25 cellular contexts compared by ENCODE assay signal in the genomic region with DNA sequence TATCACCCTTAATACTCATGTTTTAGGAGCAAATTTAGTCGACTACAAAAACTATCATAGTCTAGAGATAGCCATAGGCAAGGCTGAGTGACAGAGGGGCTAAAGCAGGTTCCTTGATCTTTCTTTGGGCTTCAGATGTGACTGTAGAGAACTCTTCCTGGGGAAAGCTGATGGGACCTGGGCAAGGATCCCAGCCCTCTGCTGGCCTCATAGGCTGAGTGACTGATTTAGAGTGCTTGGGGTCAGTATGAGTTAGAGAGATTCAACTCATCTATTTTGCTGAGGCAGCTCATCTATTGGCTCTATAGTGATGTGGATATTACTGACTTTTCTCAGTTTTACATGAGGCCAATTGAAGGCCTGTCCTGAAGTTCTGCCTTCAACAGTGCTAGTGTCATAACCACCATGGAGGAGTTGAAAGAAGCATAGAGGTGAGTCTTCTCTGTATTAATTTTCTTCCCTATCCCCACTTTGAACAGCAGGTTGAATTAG.
DNase-seq lines count a peak whose midpoint lies in the region; ATAC-seq lines count a peak whose summit lies in the region.
"Had no signal": no experiment of that assay in that cellular context is flagged by ENCODE, and none has a peak within 500 bp of the region (broad histone marks: within the 10 kb centered on the region; RNA-seq: fewer than 3 reads in every experiment).

No MANE protein-coding gene starts in this region.

- no peak for DNase-seq in activated CD4-positive, CD25-positive, alpha-beta regulatory T cell (lab: John Stamatoyannopoulos, UW)
- DNase-seq in CD4-positive, CD25-positive, alpha-beta regulatory T cell, result peak in 1 of 3 donors; percentile 11
- no peak for DNase-seq in activated naive CD4-positive, alpha-beta T cell treated with anti-CD3 and anti-CD28 coated beads, Interleukin-2, amount 50 U/mL, for 72 hours (ENCODE audit: low spot score in 2 of 2)
- no peak for DNase-seq in ACHN
- no peak for DNase-seq in EL
- DNase-seq: Calu3; effector CD4-positive, alpha-beta T cell; erythroblast; foreskin fibroblast; HCEC 1CT; Karpas-422; naive B cell; NCI-H1694 treated with DMSO at 0.1 percent for 48 hours; NCI-H226; NCI-H748 treated with DMSO at 0.1 percent for 48 hours; OCI-M1; Right ventricle myocardium superior; spleen; SW 1271 had no signal

- in situ Hi-C loops in ACHN (cut with HindIII; ENCODE audit: low pct_ligation_motif_present, low pct_unique_long_range_greater_than_20kb, low sequenced_read_pairs), result no loop called here

- H3K4me1 ChIP-seq in CD4-positive, CD25-positive, alpha-beta regulatory T cell (ENCODE audit: control insufficient read depth, insufficient read depth, low read length, poor library complexity, severe bottlenecking), result peaks cover 5% of the 10 kb centered on the region
- H3K4me1 ChIP-seq: BLaER1, spleen had no signal

- no peak overlapping the region for H3K4me3 Mint-ChIP-seq in CD4-positive, CD25-positive, alpha-beta regulatory T cell
- H3K4me3 Mint-ChIP-seq: activated CD4-positive, alpha-beta T cell treated with anti-CD3 and anti-CD28 coated beads, Interleukin-2, amount 10 ng/mL, durations not matched to agents 7 days and 5 days; brain; naive B cell had no signal

- H3K4me3 ChIP-seq in CD4-positive, CD25-positive, alpha-beta regulatory T cell (ENCODE audit: low read depth, low read length), result no peak overlapping the region
- H3K4me3 ChIP-seq: BLaER1, spleen had no signal

- H3K27ac Mint-ChIP-seq in CD4-positive, CD25-positive, alpha-beta regulatory T cell, result peak overlapping the region in 2 of 3 donors; percentile 39 to 59
- H3K27ac Mint-ChIP-seq in activated naive CD4-positive, alpha-beta T cell treated with anti-CD3 and anti-CD28 coated beads, Interleukin-2, amount 50 U/mL, for 72 hours, result peak overlapping the region; percentile 56 to 95
- H3K27ac Mint-ChIP-seq: activated CD4-positive, alpha-beta T cell treated with anti-CD3 and anti-CD28 coated beads, Interleukin-2, amount 10 ng/mL, durations not matched to agents 7 days and 5 days had no signal

- peak; percentile 5 to 20 for ATAC-seq in activated CD4-positive, CD25-positive, alpha-beta regulatory T cell treated with anti-CD3 and anti-CD28 coated beads, Interleukin-2, amount 50 U/mL, for 24 hours
- ATAC-seq in CD4-positive, CD25-positive, alpha-beta regulatory T cell (ENCODE audit: low read depth in 2 of 2), result no peak
- ATAC-seq in HG02763 (IDR thresholded peaks at IDR 0.05; ENCODE audit: unreplicated experiment) (peak; percentile 20), GM18868 (IDR thresholded peaks at IDR 0.05; ENCODE audit: unreplicated experiment) (no peak)
- ATAC-seq in activated naive CD4-positive, alpha-beta T cell treated with anti-CD3 and anti-CD28 coated beads, Interleukin-2, amount 50 U/mL, for 72 hours, result peak; percentile 13 to 23

- no peak overlapping the region for H3K27ac ChIP-seq in CD4-positive, CD25-positive, alpha-beta regulatory T cell (ENCODE audit: insufficient read depth, low read length, poor library complexity, severe bottlenecking)
- H3K27ac ChIP-seq: BLaER1, spleen had no signal

- no peaks in the 10 kb centered on the region for H3K36me3 ChIP-seq in CD4-positive, CD25-positive, alpha-beta regulatory T cell (ENCODE audit: control insufficient read depth, insufficient read depth, low read length)
- H3K36me3 ChIP-seq: BLaER1, spleen had no signal

- H3K27me3 ChIP-seq in CD4-positive, CD25-positive, alpha-beta regulatory T cell (ENCODE audit: control insufficient read depth, insufficient read depth, low read length), result no peaks in the 10 kb centered on the region
- H3K27me3 ChIP-seq: BLaER1, spleen had no signal

- H3K4me1 Mint-ChIP-seq in CD4-positive, CD25-positive, alpha-beta regulatory T cell, result peaks cover 3 to 18% (median 11%) of the 10 kb centered on the region in 4 donors
- H3K4me1 Mint-ChIP-seq: brain, naive B cell had no signal

- H3K9me3 ChIP-seq in CD4-positive, CD25-positive, alpha-beta regulatory T cell (ENCODE audit: control insufficient read depth in 2 of 2, low read length in 2 of 2), result peaks cover 6 to 9% of the 10 kb centered on the region in 2 experiments

- no peaks in the 10 kb centered on the region for H3K27me3 Mint-ChIP-seq in CD4-positive, CD25-positive, alpha-beta regulatory T cell
- H3K27me3 Mint-ChIP-seq: activated CD4-positive, alpha-beta T cell treated with anti-CD3 and anti-CD28 coated beads, Interleukin-2, amount 10 ng/mL, durations not matched to agents 7 days and 5 days; brain; naive B cell had no signal

- H3K9me3 Mint-ChIP-seq in CD4-positive, CD25-positive, alpha-beta regulatory T cell, result peaks cover 0 to 12% (median 5%) of the 10 kb centered on the region in 7 donors
- H3K9me3 Mint-ChIP-seq in activated naive CD4-positive, alpha-beta T cell treated with anti-CD3 and anti-CD28 coated beads, Interleukin-2, amount 50 U/mL, for 72 hours, result peaks cover 0 to 23% of the 10 kb centered on the region in 2 donors

- peaks cover 5% of the 10 kb centered on the region for H3K36me3 Mint-ChIP-seq in CD4-positive, CD25-positive, alpha-beta regulatory T cell
- H3K36me3 Mint-ChIP-seq in activated naive CD4-positive, alpha-beta T cell treated with anti-CD3 and anti-CD28 coated beads, Interleukin-2, amount 50 U/mL, for 72 hours, result peaks cover 4 to 43% of the 10 kb centered on the region in 2 donors
- H3K36me3 Mint-ChIP-seq: naive B cell had no signal

Comparison
In these comparisons a context has a peak if more than half of its experiments do, and no peak if none do; other contexts are left out.
1. ATAC-seq: peak in activated CD4-positive, CD25-positive, alpha-beta regulatory T cell treated with anti-CD3 and anti-CD28 coated beads, Interleukin-2, amount 50 U/mL, for 24 hours (2 of 2), HG02763 (single experiment) and activated naive CD4-positive, alpha-beta T cell treated with anti-CD3 and anti-CD28 coated beads, Interleukin-2, amount 50 U/mL, for 72 hours (2 of 2); none in CD4-positive, CD25-positive, alpha-beta regulatory T cell (0 of 2) and GM18868 (single experiment).